ENCODE assay signal across 19 cellular contexts in genomic region chr1:24941566-24941965, GRCh38. TPM values are rescaled to one million over a fixed set of nuclear protein-coding genes. Genes with fewer than 3 reads are reported as not detected.
"Had no signal": no experiment of that assay in that cellular context is flagged by ENCODE, and none has a peak within 500 bp of the region (broad histone marks: within the 10 kb centered on the region; RNA-seq: fewer than 3 reads in every experiment).

No MANE protein-coding gene starts in this region.

- H3K27me3 ChIP-seq: neural progenitor cell, right lobe of liver, upper lobe of right lung had no signal

- H3K36me3 Mint-ChIP-seq: neural progenitor cell had no signal

- H3K4me1 ChIP-seq: neural progenitor cell, parathyroid adenoma, right lobe of liver, upper lobe of right lung had no signal

- H3K27ac Mint-ChIP-seq: activated naive CD4-positive, alpha-beta T cell treated with anti-CD3 and anti-CD28 coated beads for 36 hours had no signal

- H2AFZ ChIP-seq: neural progenitor cell, parathyroid adenoma had no signal

- H3K27ac ChIP-seq: neural progenitor cell, parathyroid adenoma, right lobe of liver, upper lobe of right lung had no signal

- H3K4me3 Mint-ChIP-seq: activated naive CD4-positive, alpha-beta T cell treated with anti-CD3 and anti-CD28 coated beads for 36 hours; neural progenitor cell had no signal

- H3K9ac ChIP-seq: neural progenitor cell, parathyroid adenoma had no signal

- DNase-seq: activated CD4-positive, alpha-beta T cell treated with anti-CD3 and anti-CD28 coated beads, Interleukin-2, amount 50 U/mL, for 1 hour; activated naive CD4-positive, alpha-beta T cell treated with anti-CD3 and anti-CD28 coated beads for 36 hours; activated T-cell treated with anti-CD3 and anti-CD28 coated beads for 4 hours; effector CD4-positive, alpha-beta T cell; hypothalamus; islet precursor cell; left colon; midbrain; right lobe of liver; small intestine; stimulated activated CD4-positive, alpha-beta T cell treated with anti-CD3 and anti-CD28 coated beads, Interleukin-15, amount 100 ng/mL, for 24 hours; stimulated activated CD4-positive, alpha-beta T cell treated with anti-CD3 and anti-CD28 coated beads, Interleukin-2, amount 100 ng/mL, for 48 hours; upper lobe of right lung had no signal

- H3K9me3 Mint-ChIP-seq: activated naive CD4-positive, alpha-beta T cell treated with anti-CD3 and anti-CD28 coated beads for 36 hours; activated T-helper 2 cell treated with anti-CD3 and anti-CD28 coated beads, Interferon-gamma antibody, Interleukin-2, Interleukin-4, amounts not matched to agents 10 μg/mL and 5 μg/mL and 100 μg/mL, durations not matched to agents 14 hours and 24 hours and 36 hours; neural progenitor cell had no signal

- H3K4me1 Mint-ChIP-seq: neural progenitor cell had no signal

- H3K79me2 ChIP-seq: parathyroid adenoma had no signal

- H3K4me3 ChIP-seq: lung, neural progenitor cell, right lobe of liver, upper lobe of right lung had no signal

- H3K4me2 ChIP-seq: neural progenitor cell had no signal

- ATAC-seq: left colon, upper lobe of right lung had no signal

- H3K9me3 ChIP-seq: right lobe of liver, upper lobe of right lung had no signal

- H3K36me3 ChIP-seq: neural progenitor cell, right lobe of liver, upper lobe of right lung had no signal

RNA-seq across cellular contexts. Expression of gene RUNX3, which starts 11.5 kb away (rescaled TPM):
- total RNA-seq: cerebellum, frontal cortex had no signal
